1 cellular context compared by ENCODE assay signal in genomic region chr18:572499-573289, GRCh38.
A peak's percentile ranks its signal among the peaks of the same experiment; 100 is the strongest.
TF ChIP-seq lines count a peak whose summit lies in the region.

No MANE protein-coding gene starts in this region.

TF ChIP-seq in HepG2, 621 proteins besides CTCF, POLR2A, EP300 and RAD21 (continued from another document and continues in another):
- TF ChIP-seq TRIM24 (CRISPR knock-in tag; IDR thresholded peaks at IDR 0.05) (no peak), ZFP36 (IDR thresholded peaks at IDR 0.05; ENCODE audit: borderline replicate concordance, low read depth, low read length, partially characterized antibody) (no peak), STAT6 (CRISPR knock-in tag; IDR thresholded peaks at IDR 0.05; ENCODE audit: borderline replicate concordance) (no peak; the same call in 1 of the 2 replicates), SRSF9 (IDR thresholded peaks at IDR 0.05; ENCODE audit: borderline replicate concordance, insufficient read depth, low read depth, low read length, poor library complexity, severe bottlenecking) (no peak), SNRNP70 (IDR thresholded peaks at IDR 0.05; ENCODE audit: low read depth, low read length) (no peak), IKZF1 (IDR thresholded peaks at IDR 0.05) (no peak), KMT2A (CRISPR knock-in tag; IDR thresholded peaks at IDR 0.05) (no peak), ZNF18 (CRISPR knock-in tag; IDR thresholded peaks at IDR 0.05; ENCODE audit: insufficient replicate concordance) (no peak), ZNF431 (CRISPR knock-in tag; IDR thresholded peaks at IDR 0.05; ENCODE audit: borderline replicate concordance, low read depth) (no peak), ZNF766 (CRISPR knock-in tag; IDR thresholded peaks at IDR 0.05; ENCODE audit: borderline replicate concordance) (no peak), ATF3 (CRISPR knock-in tag; IDR thresholded peaks at IDR 0.05) (no peak), NFKBIZ (CRISPR knock-in tag; IDR thresholded peaks at IDR 0.05) (no peak), FUBP1 (CRISPR knock-in tag; IDR thresholded peaks at IDR 0.05; ENCODE audit: borderline replicate concordance) (no peak), ZFP37 (CRISPR knock-in tag; IDR thresholded peaks at IDR 0.05; ENCODE audit: borderline replicate concordance) (no peak), SP140L (CRISPR knock-in tag; IDR thresholded peaks at IDR 0.05; ENCODE audit: borderline replicate concordance) (no peak), TCF7L2 (IDR thresholded peaks at IDR 0.05; ENCODE audit: low read depth, low read length) (peak; percentile 51; the same call in 1 of the 2 replicates), ZNF773 (CRISPR knock-in tag; IDR thresholded peaks at IDR 0.05; ENCODE audit: borderline replicate concordance) (no peak), FOXJ3 (CRISPR knock-in tag; IDR thresholded peaks at IDR 0.05; ENCODE audit: borderline replicate concordance) (0 out of 2 replicates have a peak, but pooled peaks have one; percentile 31), THAP9 (CRISPR knock-in tag; IDR thresholded peaks at IDR 0.05; ENCODE audit: borderline replicate concordance) (no peak), MAFG (CRISPR knock-in tag; IDR thresholded peaks at IDR 0.05) (no peak), KAT2B (IDR thresholded peaks at IDR 0.05; ENCODE audit: borderline replicate concordance, low read depth, low read length) (no peak), SP5 (CRISPR knock-in tag; IDR thresholded peaks at IDR 0.05; ENCODE audit: borderline replicate concordance, low read depth) (no peak), TBX3 (IDR thresholded peaks at IDR 0.05; ENCODE audit: borderline replicate concordance) (no peak), ARHGAP35 (CRISPR knock-in tag; IDR thresholded peaks at IDR 0.05; ENCODE audit: borderline replicate concordance) (no peak), TFE3 (CRISPR knock-in tag; IDR thresholded peaks at IDR 0.05) (no peak), ZSCAN25 (CRISPR knock-in tag; IDR thresholded peaks at IDR 0.05) (0 out of 2 replicates have a peak, but pooled peaks have one; percentile 33), TBX2 (CRISPR knock-in tag; IDR thresholded peaks at IDR 0.05; ENCODE audit: borderline replicate concordance) (no peak), RELA (CRISPR knock-in tag; IDR thresholded peaks at IDR 0.05) (no peak), ZFX (CRISPR knock-in tag; IDR thresholded peaks at IDR 0.05; ENCODE audit: low read depth) (peak; percentile 65), ZNF138 (CRISPR knock-in tag; IDR thresholded peaks at IDR 0.05; ENCODE audit: low read depth) (no peak), ZNF180 (CRISPR knock-in tag; IDR thresholded peaks at IDR 0.05; ENCODE audit: borderline replicate concordance, low read depth) (no peak), PRDM15 (CRISPR knock-in tag; IDR thresholded peaks at IDR 0.05) (no peak), ZNF256 (CRISPR knock-in tag; conservative IDR thresholded peaks at IDR 0.05) (no peak), ZNF557 (CRISPR knock-in tag; IDR thresholded peaks at IDR 0.05) (no peak), ZNF781 (CRISPR knock-in tag; IDR thresholded peaks at IDR 0.05; ENCODE audit: borderline replicate concordance, not compliant biosample characterization) (no peak), CEBPG (CRISPR knock-in tag; IDR thresholded peaks at IDR 0.05) (0 out of 2 replicates have a peak, but pooled peaks have one; percentile 16), ZNF20 (CRISPR knock-in tag; IDR thresholded peaks at IDR 0.05) (no peak), ZNF501 (CRISPR knock-in tag; IDR thresholded peaks at IDR 0.05) (0 out of 2 replicates have a peak, but pooled peaks have one; percentile 19)
- TF ChIP-seq, protein P1, sequence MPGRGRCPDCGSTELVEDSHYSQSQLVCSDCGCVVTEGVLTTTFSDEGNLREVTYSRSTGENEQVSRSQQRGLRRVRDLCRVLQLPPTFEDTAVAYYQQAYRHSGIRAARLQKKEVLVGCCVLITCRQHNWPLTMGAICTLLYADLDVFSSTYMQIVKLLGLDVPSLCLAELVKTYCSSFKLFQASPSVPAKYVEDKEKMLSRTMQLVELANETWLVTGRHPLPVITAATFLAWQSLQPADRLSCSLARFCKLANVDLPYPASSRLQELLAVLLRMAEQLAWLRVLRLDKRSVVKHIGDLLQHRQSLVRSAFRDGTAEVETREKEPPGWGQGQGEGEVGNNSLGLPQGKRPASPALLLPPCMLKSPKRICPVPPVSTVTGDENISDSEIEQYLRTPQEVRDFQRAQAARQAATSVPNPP (CRISPR knock-in tag; IDR thresholded peaks at IDR 0.05): no peak
- TF ChIP-seq, protein P2, sequence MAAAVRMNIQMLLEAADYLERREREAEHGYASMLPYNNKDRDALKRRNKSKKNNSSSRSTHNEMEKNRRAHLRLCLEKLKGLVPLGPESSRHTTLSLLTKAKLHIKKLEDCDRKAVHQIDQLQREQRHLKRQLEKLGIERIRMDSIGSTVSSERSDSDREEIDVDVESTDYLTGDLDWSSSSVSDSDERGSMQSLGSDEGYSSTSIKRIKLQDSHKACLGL (CRISPR knock-in tag; IDR thresholded peaks at IDR 0.05): no peak
- TF ChIP-seq, protein P3, sequence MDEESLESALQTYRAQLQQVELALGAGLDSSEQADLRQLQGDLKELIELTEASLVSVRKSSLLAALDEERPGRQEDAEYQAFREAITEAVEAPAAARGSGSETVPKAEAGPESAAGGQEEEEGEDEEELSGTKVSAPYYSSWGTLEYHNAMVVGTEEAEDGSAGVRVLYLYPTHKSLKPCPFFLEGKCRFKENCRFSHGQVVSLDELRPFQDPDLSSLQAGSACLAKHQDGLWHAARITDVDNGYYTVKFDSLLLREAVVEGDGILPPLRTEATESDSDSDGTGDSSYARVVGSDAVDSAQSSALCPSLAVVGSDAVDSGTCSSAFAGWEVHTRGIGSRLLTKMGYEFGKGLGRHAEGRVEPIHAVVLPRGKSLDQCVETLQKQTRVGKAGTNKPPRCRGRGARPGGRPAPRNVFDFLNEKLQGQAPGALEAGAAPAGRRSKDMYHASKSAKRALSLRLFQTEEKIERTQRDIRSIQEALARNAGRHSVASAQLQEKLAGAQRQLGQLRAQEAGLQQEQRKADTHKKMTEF (CRISPR knock-in tag; IDR thresholded peaks at IDR 0.05): no peak
- TF ChIP-seq, protein P4, sequence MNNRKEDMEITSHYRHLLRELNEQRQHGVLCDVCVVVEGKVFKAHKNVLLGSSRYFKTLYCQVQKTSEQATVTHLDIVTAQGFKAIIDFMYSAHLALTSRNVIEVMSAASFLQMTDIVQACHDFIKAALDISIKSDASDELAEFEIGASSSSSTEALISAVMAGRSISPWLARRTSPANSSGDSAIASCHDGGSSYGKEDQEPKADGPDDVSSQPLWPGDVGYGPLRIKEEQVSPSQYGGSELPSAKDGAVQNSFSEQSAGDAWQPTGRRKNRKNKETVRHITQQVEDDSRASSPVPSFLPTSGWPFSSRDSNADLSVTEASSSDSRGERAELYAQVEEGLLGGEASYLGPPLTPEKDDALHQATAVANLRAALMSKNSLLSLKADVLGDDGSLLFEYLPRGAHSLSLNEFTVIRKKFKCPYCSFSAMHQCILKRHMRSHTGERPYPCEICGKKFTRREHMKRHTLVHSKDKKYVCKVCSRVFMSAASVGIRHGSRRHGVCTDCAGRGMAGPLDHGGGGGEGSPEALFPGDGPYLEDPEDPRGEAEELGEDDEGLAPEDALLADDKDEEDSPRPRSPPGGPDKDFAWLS (CRISPR knock-in tag; IDR thresholded peaks at IDR 0.05; ENCODE audit: borderline replicate concordance): no peak
